Comparison of ENCODE assay signal across 1 cellular context in the genomic region with DNA sequence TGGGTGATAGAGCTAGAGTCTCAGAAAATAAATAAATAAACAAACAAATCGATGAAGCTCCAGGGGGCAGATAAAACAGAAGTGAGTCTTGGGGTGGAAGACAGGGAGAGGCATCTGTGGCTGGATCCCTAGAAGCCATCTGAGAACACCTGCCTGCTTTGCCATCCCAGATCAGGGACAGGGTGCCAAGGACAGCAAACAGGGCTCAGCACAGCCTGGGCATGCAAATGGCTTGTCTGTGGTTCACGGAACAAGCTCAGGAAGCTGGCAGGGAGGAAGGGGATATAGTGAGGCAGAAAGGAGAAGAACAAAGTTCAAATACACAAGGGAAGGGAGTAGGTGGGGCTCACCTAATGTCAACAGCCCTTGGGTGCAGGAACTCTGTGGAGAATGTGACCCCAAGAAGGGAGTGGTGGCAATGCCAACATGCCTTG.
A peak's percentile ranks its signal among the peaks of the same experiment; 100 is the strongest.
TF ChIP-seq lines count a peak whose summit lies in the region.

No MANE protein-coding gene starts in this region.

TF ChIP-seq in HepG2, 621 proteins besides CTCF, POLR2A, EP300 and RAD21 (continues in another document):
- 0 out of 2 replicates have a peak, but pooled peaks have one; percentile 38 for TF ChIP-seq PITX1 (CRISPR knock-in tag; IDR thresholded peaks at IDR 0.05)
- TF ChIP-seq, protein P1, sequence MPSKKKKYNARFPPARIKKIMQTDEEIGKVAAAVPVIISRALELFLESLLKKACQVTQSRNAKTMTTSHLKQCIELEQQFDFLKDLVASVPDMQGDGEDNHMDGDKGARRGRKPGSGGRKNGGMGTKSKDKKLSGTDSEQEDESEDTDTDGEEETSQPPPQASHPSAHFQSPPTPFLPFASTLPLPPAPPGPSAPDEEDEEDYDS (CRISPR knock-in tag; IDR thresholded peaks at IDR 0.05) = peak; percentile 56; the same call in 1 of the 2 replicates
- TF ChIP-seq ZNF616 (CRISPR knock-in tag; IDR thresholded peaks at IDR 0.05; ENCODE audit: low read depth) = no peak
- TF ChIP-seq, protein P2, sequence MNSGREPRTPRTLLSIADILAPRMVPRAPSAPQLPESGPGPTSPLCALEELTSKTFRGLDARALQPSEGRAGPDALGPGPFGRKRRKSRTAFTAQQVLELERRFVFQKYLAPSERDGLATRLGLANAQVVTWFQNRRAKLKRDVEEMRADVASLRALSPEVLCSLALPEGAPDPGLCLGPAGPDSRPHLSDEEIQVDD (CRISPR knock-in tag; IDR thresholded peaks at IDR 0.05; ENCODE audit: borderline replicate concordance) = no peak
- TF ChIP-seq, protein P3, sequence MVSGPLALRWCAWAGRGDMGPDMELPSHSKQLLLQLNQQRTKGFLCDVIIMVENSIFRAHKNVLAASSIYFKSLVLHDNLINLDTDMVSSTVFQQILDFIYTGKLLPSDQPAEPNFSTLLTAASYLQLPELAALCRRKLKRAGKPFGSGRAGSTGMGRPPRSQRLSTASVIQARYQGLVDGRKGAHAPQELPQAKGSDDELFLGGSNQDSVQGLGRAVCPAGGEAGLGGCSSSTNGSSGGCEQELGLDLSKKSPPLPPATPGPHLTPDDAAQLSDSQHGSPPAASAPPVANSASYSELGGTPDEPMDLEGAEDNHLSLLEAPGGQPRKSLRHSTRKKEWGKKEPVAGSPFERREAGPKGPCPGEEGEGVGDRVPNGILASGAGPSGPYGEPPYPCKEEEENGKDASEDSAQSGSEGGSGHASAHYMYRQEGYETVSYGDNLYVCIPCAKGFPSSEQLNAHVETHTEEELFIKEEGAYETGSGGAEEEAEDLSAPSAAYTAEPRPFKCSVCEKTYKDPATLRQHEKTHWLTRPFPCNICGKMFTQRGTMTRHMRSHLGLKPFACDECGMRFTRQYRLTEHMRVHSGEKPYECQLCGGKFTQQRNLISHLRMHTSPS (CRISPR knock-in tag; IDR thresholded peaks at IDR 0.05; ENCODE audit: low read depth) = peak; percentile 98
- peak; percentile 54; the same call in 1 of the 2 replicates for TF ChIP-seq NR2F6 (IDR thresholded peaks at IDR 0.05)
- peak; percentile 77 for TF ChIP-seq NR2F6 (CRISPR knock-in tag; IDR thresholded peaks at IDR 0.05)
- TF ChIP-seq SALL1 (CRISPR knock-in tag; IDR thresholded peaks at IDR 0.05) = peak; percentile 61
- TF ChIP-seq, protein P4, sequence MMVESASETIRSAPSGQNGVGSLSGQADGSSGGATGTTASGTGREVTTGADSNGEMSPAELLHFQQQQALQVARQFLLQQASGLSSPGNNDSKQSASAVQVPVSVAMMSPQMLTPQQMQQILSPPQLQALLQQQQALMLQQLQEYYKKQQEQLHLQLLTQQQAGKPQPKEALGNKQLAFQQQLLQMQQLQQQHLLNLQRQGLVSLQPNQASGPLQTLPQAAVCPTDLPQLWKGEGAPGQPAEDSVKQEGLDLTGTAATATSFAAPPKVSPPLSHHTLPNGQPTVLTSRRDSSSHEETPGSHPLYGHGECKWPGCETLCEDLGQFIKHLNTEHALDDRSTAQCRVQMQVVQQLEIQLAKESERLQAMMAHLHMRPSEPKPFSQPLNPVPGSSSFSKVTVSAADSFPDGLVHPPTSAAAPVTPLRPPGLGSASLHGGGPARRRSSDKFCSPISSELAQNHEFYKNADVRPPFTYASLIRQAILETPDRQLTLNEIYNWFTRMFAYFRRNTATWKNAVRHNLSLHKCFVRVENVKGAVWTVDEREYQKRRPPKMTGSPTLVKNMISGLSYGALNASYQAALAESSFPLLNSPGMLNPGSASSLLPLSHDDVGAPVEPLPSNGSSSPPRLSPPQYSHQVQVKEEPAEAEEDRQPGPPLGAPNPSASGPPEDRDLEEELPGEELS (CRISPR knock-in tag; IDR thresholded peaks at IDR 0.05) = peak; percentile 57; the same call in 1 of the 2 replicates
- TF ChIP-seq ZNF550 (CRISPR knock-in tag; IDR thresholded peaks at IDR 0.05; ENCODE audit: borderline replicate concordance) = no peak
- TF ChIP-seq SNAI1 (CRISPR knock-in tag; IDR thresholded peaks at IDR 0.05; ENCODE audit: borderline replicate concordance) = no peak
- no peak for TF ChIP-seq MEIS2 (CRISPR knock-in tag; IDR thresholded peaks at IDR 0.05)
- no peak for TF ChIP-seq ZNF672 (CRISPR knock-in tag; IDR thresholded peaks at IDR 0.05)
- TF ChIP-seq NR2F2 (IDR thresholded peaks at IDR 0.05; ENCODE audit: borderline replicate concordance, low read depth) = no peak
- peak; percentile 85 for TF ChIP-seq ZBTB38 (CRISPR knock-in tag; IDR thresholded peaks at IDR 0.05)
- peak; percentile 73 for TF ChIP-seq RARA (CRISPR knock-in tag; IDR thresholded peaks at IDR 0.05)
- TF ChIP-seq, protein P5, sequence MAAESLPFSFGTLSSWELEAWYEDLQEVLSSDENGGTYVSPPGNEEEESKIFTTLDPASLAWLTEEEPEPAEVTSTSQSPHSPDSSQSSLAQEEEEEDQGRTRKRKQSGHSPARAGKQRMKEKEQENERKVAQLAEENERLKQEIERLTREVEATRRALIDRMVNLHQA (CRISPR knock-in tag; IDR thresholded peaks at IDR 0.05) = no peak
- TF ChIP-seq FOXK2 (IDR thresholded peaks at IDR 0.05) = peak; percentile 47; the same call in 1 of the 2 replicates
- TF ChIP-seq HDAC2 (CRISPR knock-in tag; IDR thresholded peaks at IDR 0.05) = peak; percentile 79
- TF ChIP-seq, protein P6, sequence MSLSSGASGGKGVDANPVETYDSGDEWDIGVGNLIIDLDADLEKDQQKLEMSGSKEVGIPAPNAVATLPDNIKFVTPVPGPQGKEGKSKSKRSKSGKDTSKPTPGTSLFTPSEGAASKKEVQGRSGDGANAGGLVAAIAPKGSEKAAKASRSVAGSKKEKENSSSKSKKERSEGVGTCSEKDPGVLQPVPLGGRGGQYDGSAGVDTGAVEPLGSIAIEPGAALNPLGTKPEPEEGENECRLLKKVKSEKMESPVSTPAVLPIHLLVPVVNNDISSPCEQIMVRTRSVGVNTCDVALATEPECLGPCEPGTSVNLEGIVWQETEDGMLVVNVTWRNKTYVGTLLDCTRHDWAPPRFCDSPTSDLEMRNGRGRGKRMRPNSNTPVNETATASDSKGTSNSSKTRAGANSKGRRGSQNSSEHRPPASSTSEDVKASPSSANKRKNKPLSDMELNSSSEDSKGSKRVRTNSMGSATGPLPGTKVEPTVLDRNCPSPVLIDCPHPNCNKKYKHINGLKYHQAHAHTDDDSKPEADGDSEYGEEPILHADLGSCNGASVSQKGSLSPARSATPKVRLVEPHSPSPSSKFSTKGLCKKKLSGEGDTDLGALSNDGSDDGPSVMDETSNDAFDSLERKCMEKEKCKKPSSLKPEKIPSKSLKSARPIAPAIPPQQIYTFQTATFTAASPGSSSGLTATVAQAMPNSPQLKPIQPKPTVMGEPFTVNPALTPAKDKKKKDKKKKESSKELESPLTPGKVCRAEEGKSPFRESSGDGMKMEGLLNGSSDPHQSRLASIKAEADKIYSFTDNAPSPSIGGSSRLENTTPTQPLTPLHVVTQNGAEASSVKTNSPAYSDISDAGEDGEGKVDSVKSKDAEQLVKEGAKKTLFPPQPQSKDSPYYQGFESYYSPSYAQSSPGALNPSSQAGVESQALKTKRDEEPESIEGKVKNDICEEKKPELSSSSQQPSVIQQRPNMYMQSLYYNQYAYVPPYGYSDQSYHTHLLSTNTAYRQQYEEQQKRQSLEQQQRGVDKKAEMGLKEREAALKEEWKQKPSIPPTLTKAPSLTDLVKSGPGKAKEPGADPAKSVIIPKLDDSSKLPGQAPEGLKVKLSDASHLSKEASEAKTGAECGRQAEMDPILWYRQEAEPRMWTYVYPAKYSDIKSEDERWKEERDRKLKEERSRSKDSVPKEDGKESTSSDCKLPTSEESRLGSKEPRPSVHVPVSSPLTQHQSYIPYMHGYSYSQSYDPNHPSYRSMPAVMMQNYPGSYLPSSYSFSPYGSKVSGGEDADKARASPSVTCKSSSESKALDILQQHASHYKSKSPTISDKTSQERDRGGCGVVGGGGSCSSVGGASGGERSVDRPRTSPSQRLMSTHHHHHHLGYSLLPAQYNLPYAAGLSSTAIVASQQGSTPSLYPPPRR (CRISPR knock-in tag; IDR thresholded peaks at IDR 0.05; ENCODE audit: borderline replicate concordance) = no peak; the same call in 1 of the 2 replicates
- TF ChIP-seq SIN3B (IDR thresholded peaks at IDR 0.05; ENCODE audit: low read length) = no peak
- peak; percentile 65 for TF ChIP-seq FOXA1 (IDR thresholded peaks at IDR 0.05)
- TF ChIP-seq FOXA1 (CRISPR knock-in tag; IDR thresholded peaks at IDR 0.05) = peak; percentile 94
- TF ChIP-seq ZSCAN30 (CRISPR knock-in tag; IDR thresholded peaks at IDR 0.05) = no peak
- TF ChIP-seq ZNF557 (CRISPR knock-in tag; IDR thresholded peaks at IDR 0.05) = no peak
- TF ChIP-seq ZNF256 (CRISPR knock-in tag; conservative IDR thresholded peaks at IDR 0.05) = no peak
- TF ChIP-seq ZNF326 (CRISPR knock-in tag; IDR thresholded peaks at IDR 0.05; ENCODE audit: borderline replicate concordance) = 0 out of 2 replicates have a peak, but pooled peaks have one; percentile 19
- TF ChIP-seq SP2 (CRISPR knock-in tag; IDR thresholded peaks at IDR 0.05) = no peak
- TF ChIP-seq ARHGAP35 (CRISPR knock-in tag; IDR thresholded peaks at IDR 0.05; ENCODE audit: borderline replicate concordance) = no peak
- 0 out of 2 replicates have a peak, but pooled peaks have one; percentile 40 for TF ChIP-seq GFI1 (CRISPR knock-in tag; IDR thresholded peaks at IDR 0.05; ENCODE audit: borderline replicate concordance)
- TF ChIP-seq ELF3 (CRISPR knock-in tag; IDR thresholded peaks at IDR 0.05) = peak; percentile 73; the same call in 1 of the 2 replicates
- TF ChIP-seq, protein P7, sequence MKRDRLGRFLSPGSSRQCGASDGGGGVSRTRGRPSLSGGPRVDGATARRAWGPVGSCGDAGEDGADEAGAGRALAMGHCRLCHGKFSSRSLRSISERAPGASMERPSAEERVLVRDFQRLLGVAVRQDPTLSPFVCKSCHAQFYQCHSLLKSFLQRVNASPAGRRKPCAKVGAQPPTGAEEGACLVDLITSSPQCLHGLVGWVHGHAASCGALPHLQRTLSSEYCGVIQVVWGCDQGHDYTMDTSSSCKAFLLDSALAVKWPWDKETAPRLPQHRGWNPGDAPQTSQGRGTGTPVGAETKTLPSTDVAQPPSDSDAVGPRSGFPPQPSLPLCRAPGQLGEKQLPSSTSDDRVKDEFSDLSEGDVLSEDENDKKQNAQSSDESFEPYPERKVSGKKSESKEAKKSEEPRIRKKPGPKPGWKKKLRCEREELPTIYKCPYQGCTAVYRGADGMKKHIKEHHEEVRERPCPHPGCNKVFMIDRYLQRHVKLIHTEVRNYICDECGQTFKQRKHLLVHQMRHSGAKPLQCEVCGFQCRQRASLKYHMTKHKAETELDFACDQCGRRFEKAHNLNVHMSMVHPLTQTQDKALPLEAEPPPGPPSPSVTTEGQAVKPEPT (CRISPR knock-in tag; IDR thresholded peaks at IDR 0.05; ENCODE audit: low read depth) = no peak
- TF ChIP-seq ZNF614 (CRISPR knock-in tag; IDR thresholded peaks at IDR 0.05; ENCODE audit: borderline replicate concordance) = peak; percentile 91; the same call in 1 of the 2 replicates
- no peak for TF ChIP-seq SP1 (IDR thresholded peaks at IDR 0.05)
- 0 out of 2 replicates have a peak, but pooled peaks have one; percentile 22 for TF ChIP-seq SP1 (CRISPR knock-in tag; IDR thresholded peaks at IDR 0.05)
- peak; percentile 60 for TF ChIP-seq RXRB (CRISPR knock-in tag; IDR thresholded peaks at IDR 0.05; ENCODE audit: borderline replicate concordance)
- TF ChIP-seq, protein P8, sequence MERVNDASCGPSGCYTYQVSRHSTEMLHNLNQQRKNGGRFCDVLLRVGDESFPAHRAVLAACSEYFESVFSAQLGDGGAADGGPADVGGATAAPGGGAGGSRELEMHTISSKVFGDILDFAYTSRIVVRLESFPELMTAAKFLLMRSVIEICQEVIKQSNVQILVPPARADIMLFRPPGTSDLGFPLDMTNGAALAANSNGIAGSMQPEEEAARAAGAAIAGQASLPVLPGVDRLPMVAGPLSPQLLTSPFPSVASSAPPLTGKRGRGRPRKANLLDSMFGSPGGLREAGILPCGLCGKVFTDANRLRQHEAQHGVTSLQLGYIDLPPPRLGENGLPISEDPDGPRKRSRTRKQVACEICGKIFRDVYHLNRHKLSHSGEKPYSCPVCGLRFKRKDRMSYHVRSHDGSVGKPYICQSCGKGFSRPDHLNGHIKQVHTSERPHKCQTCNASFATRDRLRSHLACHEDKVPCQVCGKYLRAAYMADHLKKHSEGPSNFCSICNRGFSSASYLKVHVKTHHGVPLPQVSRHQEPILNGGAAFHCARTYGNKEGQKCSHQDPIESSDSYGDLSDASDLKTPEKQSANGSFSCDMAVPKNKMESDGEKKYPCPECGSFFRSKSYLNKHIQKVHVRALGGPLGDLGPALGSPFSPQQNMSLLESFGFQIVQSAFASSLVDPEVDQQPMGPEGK (CRISPR knock-in tag; IDR thresholded peaks at IDR 0.05) = peak; percentile 51; the same call in 1 of the 2 replicates
- TF ChIP-seq, protein P9, sequence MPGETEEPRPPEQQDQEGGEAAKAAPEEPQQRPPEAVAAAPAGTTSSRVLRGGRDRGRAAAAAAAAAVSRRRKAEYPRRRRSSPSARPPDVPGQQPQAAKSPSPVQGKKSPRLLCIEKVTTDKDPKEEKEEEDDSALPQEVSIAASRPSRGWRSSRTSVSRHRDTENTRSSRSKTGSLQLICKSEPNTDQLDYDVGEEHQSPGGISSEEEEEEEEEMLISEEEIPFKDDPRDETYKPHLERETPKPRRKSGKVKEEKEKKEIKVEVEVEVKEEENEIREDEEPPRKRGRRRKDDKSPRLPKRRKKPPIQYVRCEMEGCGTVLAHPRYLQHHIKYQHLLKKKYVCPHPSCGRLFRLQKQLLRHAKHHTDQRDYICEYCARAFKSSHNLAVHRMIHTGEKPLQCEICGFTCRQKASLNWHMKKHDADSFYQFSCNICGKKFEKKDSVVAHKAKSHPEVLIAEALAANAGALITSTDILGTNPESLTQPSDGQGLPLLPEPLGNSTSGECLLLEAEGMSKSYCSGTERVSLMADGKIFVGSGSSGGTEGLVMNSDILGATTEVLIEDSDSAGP (CRISPR knock-in tag; IDR thresholded peaks at IDR 0.05; ENCODE audit: borderline replicate concordance) = peak; percentile 32; the same call in 1 of the 2 replicates
- no peak for TF ChIP-seq MZF1 (CRISPR knock-in tag; IDR thresholded peaks at IDR 0.05; ENCODE audit: borderline replicate concordance)
- no peak for TF ChIP-seq HHEX (CRISPR knock-in tag; IDR thresholded peaks at IDR 0.05)
- 0 out of 2 replicates have a peak, but pooled peaks have one; percentile 57 for TF ChIP-seq AKAP8 (CRISPR knock-in tag; IDR thresholded peaks at IDR 0.05)
- TF ChIP-seq KLF16 (CRISPR knock-in tag; IDR thresholded peaks at IDR 0.05) = peak in 1 of 2 experiments; percentile 28; a peak in 1 of 4 replicates
- TF ChIP-seq NFIC (IDR thresholded peaks at IDR 0.05; ENCODE audit: low read length) = no peak
- no peak for TF ChIP-seq SKI (IDR thresholded peaks at IDR 0.05; ENCODE audit: partially characterized antibody)
- TF ChIP-seq ERF (CRISPR knock-in tag; IDR thresholded peaks at IDR 0.05) = peak; percentile 67
- TF ChIP-seq ZNF441 (CRISPR knock-in tag; IDR thresholded peaks at IDR 0.05; ENCODE audit: borderline replicate concordance) = peak; percentile 33; the same call in 1 of the 2 replicates
- TF ChIP-seq, protein P10, sequence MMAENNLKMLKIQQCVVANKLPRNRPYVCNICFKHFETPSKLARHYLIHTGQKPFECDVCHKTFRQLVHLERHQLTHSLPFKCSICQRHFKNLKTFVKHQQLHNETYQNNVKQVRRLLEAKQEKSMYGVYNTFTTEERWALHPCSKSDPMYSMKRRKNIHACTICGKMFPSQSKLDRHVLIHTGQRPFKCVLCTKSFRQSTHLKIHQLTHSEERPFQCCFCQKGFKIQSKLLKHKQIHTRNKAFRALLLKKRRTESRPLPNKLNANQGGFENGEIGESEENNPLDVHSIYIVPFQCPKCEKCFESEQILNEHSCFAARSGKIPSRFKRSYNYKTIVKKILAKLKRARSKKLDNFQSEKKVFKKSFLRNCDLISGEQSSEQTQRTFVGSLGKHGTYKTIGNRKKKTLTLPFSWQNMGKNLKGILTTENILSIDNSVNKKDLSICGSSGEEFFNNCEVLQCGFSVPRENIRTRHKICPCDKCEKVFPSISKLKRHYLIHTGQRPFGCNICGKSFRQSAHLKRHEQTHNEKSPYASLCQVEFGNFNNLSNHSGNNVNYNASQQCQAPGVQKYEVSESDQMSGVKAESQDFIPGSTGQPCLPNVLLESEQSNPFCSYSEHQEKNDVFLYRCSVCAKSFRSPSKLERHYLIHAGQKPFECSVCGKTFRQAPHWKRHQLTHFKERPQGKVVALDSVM (CRISPR knock-in tag; IDR thresholded peaks at IDR 0.05) = no peak
